ENCODE assay signal across 8 cellular contexts in genomic region chr9:98775831-98776441, GRCh38. TPM values are rescaled to one million over a fixed set of nuclear protein-coding genes. Genes with fewer than 3 reads are reported as not detected.
DNase-seq lines count a peak whose midpoint lies in the region; ATAC-seq, FAIRE-seq and TF ChIP-seq lines count a peak whose summit lies in the region.

No MANE protein-coding gene starts in this region.

- POLR2A ChIA-PET in activated CD8-positive, alpha-beta T cell treated with anti-CD3 and anti-CD28 coated beads for 36 hours (lab: Charles Lee), result interaction anchor here (1.0 kb wide), 1 partner anchor 32 kb away, joined by 3 read pairs; the partner anchor contains the start of gene GALNT12

- DNase-seq in Ammon's horn (ENCODE audit: low spot score) (peak; percentile 59), GM12891 (ENCODE audit: insufficient read length, low spot score) (peak; percentile 73), NCI-H2029 treated with DMSO at 0.1 percent for 48 hours (lab: John Stamatoyannopoulos, UW) (peak; percentile 17), Right ventricle myocardium superior (no peak), retinal pigment epithelial cell (ENCODE audit: low read depth) (peak; percentile 23)
- DNase-seq in activated CD8-positive, alpha-beta T cell treated with anti-CD3 and anti-CD28 coated beads for 36 hours, result peak; percentile 58

- no peak for TF ChIP-seq POLR2A in GM12891 (IDR thresholded peaks at IDR 0.05; ENCODE audit: low read depth, low read length)

- H3K4me3 Mint-ChIP-seq in activated CD8-positive, alpha-beta T cell treated with anti-CD3 and anti-CD28 coated beads for 36 hours, result no peak overlapping the region
- H3K4me3 Mint-ChIP-seq in stimulated activated memory B cell treated with anti-CD40 and anti-IgM and Interleukin-4, amounts not matched to agents 10 μg/mL and 1 μg/mL and 100 μg/mL, for 72 hours, result no peak overlapping the region

- CTCF ChIA-PET in activated CD8-positive, alpha-beta T cell treated with anti-CD3 and anti-CD28 coated beads for 36 hours (lab: Charles Lee), result interaction anchor here (0.6 to 4.2 kb wide), 38 partner anchors 10 to 493 kb away, joined by 3 to 41 read pairs (median 4); partner anchors contain the start of gene GALNT12

- no peaks in the 10 kb centered on the region for H3K9me3 Mint-ChIP-seq in activated CD8-positive, alpha-beta T cell treated with anti-CD3 and anti-CD28 coated beads for 36 hours
- H3K9me3 Mint-ChIP-seq in stimulated activated memory B cell treated with anti-CD40 and anti-IgM and Interleukin-4, amounts not matched to agents 10 μg/mL and 1 μg/mL and 100 μg/mL, for 72 hours, result no peaks in the 10 kb centered on the region

- peak; percentile 66 for ATAC-seq in activated CD8-positive, alpha-beta T cell treated with anti-CD3 and anti-CD28 coated beads for 36 hours
- peak; percentile 70 for ATAC-seq in Right ventricle myocardium superior (ENCODE audit: poor library complexity)
- no peak for ATAC-seq in GM18909 (IDR thresholded peaks at IDR 0.05; ENCODE audit: poor library complexity, unreplicated experiment)
- no peak for ATAC-seq in stimulated activated memory B cell treated with anti-CD40 and anti-IgM and Interleukin-4, amounts not matched to agents 10 μg/mL and 1 μg/mL and 100 μg/mL, for 72 hours

- peak; percentile 64 for FAIRE-seq in GM12891 (lab: Jason Lieb, UNC)

- no peaks in the 10 kb centered on the region for H3K4me1 Mint-ChIP-seq in activated CD8-positive, alpha-beta T cell treated with anti-CD3 and anti-CD28 coated beads for 36 hours (ENCODE audit: low read depth)
- H3K4me1 Mint-ChIP-seq in stimulated activated memory B cell treated with anti-CD40 and anti-IgM and Interleukin-4, amounts not matched to agents 10 μg/mL and 1 μg/mL and 100 μg/mL, for 72 hours, result no peaks in the 10 kb centered on the region

- H3K36me3 Mint-ChIP-seq in activated CD8-positive, alpha-beta T cell treated with anti-CD3 and anti-CD28 coated beads for 36 hours (ENCODE audit: low read depth), result peaks cover 16% of the 10 kb centered on the region
- peaks cover 37% of the 10 kb centered on the region for H3K36me3 Mint-ChIP-seq in stimulated activated memory B cell treated with anti-CD40 and anti-IgM and Interleukin-4, amounts not matched to agents 10 μg/mL and 1 μg/mL and 100 μg/mL, for 72 hours

- H3K27me3 Mint-ChIP-seq in activated CD8-positive, alpha-beta T cell treated with anti-CD3 and anti-CD28 coated beads for 36 hours, result no peaks in the 10 kb centered on the region
- no peaks in the 10 kb centered on the region for H3K27me3 Mint-ChIP-seq in stimulated activated memory B cell treated with anti-CD40 and anti-IgM and Interleukin-4, amounts not matched to agents 10 μg/mL and 1 μg/mL and 100 μg/mL, for 72 hours

- intact Hi-C loops in activated CD8-positive, alpha-beta T cell treated with anti-CD3 and anti-CD28 coated beads for 36 hours (cut with micrococcal nuclease), result loop anchor here (5.0 kb wide), 1 partner anchor 459 kb away; no protein-coding TSS in a partner anchor
- intact Hi-C loops in Right ventricle myocardium superior (cut with DNase I), result loop anchor here (2.0 kb wide), 1 partner anchor 461 kb away; no protein-coding TSS in a partner anchor

- H3K4me3 ChIP-seq in retinal pigment epithelial cell (ENCODE audit: low read length), result no peak overlapping the region

- no peak overlapping the region for H3K27ac Mint-ChIP-seq in activated CD8-positive, alpha-beta T cell treated with anti-CD3 and anti-CD28 coated beads for 36 hours
- H3K27ac Mint-ChIP-seq in stimulated activated memory B cell treated with anti-CD40 and anti-IgM and Interleukin-4, amounts not matched to agents 10 μg/mL and 1 μg/mL and 100 μg/mL, for 72 hours, result no peak overlapping the region

- TF ChIP-seq CTCF in activated CD8-positive, alpha-beta T cell treated with anti-CD3 and anti-CD28 coated beads for 36 hours (IDR thresholded peaks at IDR 0.05), result peak; percentile 76
- TF ChIP-seq CTCF in retinal pigment epithelial cell (conservative IDR thresholded peaks at IDR 0.05; ENCODE audit: low read depth, low read length), result peak; percentile 84

TF ChIP-seq in GM12891, 5 proteins besides CTCF, POLR2A, EP300 and RAD21:
- TF ChIP-seq SPI1 (IDR thresholded peaks at IDR 0.05; ENCODE audit: low read depth, low read length) (no peak), TAF1 (IDR thresholded peaks at IDR 0.05; ENCODE audit: low read depth, low read length) (no peak), POLR2AphosphoS5 (IDR thresholded peaks at IDR 0.05; ENCODE audit: low read depth, low read length) (no peak), PAX5 (IDR thresholded peaks at IDR 0.05; ENCODE audit: insufficient read depth, low read length, severe bottlenecking) (no peak), POU2F2 (IDR thresholded peaks at IDR 0.05; ENCODE audit: low read depth, low read length) (no peak)

RNA-seq across cellular contexts. Expression of gene ANKS6, which starts 20.4 kb away (rescaled TPM):
- 5.3 TPM for polyA plus RNA-seq in GM12891 (2012; ENCODE audit: low read depth, missing spikeins)
- 10 to 100 TPM; 16.6 to 16.9 TPM for total RNA-seq in activated CD8-positive, alpha-beta T cell treated with anti-CD3 and anti-CD28 coated beads for 36 hours
- total RNA-seq in Right ventricle myocardium superior, result 3.0 TPM

RNA-seq across cellular contexts. Expression of gene GALNT12, which starts 31.5 kb away (rescaled TPM):
- polyA plus RNA-seq in GM12891 (2012; ENCODE audit: low read depth, missing spikeins), result 2.0 TPM
- total RNA-seq in activated CD8-positive, alpha-beta T cell treated with anti-CD3 and anti-CD28 coated beads for 36 hours, result 10 to 100 TPM; 12.8 to 14.3 TPM
- 0.43 TPM for total RNA-seq in Right ventricle myocardium superior

Comparison
In these comparisons a context has a peak if more than half of its experiments do, and no peak if none do; other contexts are left out.
1. ATAC-seq: peak in activated CD8-positive, alpha-beta T cell treated with anti-CD3 and anti-CD28 coated beads for 36 hours (single experiment) and Right ventricle myocardium superior (single experiment); none in GM18909 (single experiment) and stimulated activated memory B cell treated with anti-CD40 and anti-IgM and Interleukin-4, amounts not matched to agents 10 μg/mL and 1 μg/mL and 100 μg/mL, for 72 hours (single experiment).